ENCODE assay signal across 25 cellular contexts in genomic region chr5:83323557-83323956, GRCh38.
"Had no signal": no experiment of that assay in that cellular context is flagged by ENCODE, and none has a peak within 500 bp of the region (broad histone marks: within the 10 kb centered on the region; RNA-seq: fewer than 3 reads in every experiment).

No MANE protein-coding gene starts in this region.

- H3K9ac ChIP-seq: KMS-11, SK-N-SH had no signal

- H3K4me2 ChIP-seq: KMS-11, SK-N-SH had no signal

- H3K9me3 Mint-ChIP-seq: activated CD8-positive, alpha-beta T cell treated with anti-CD3 and anti-CD28 coated beads for 36 hours; activated naive CD4-positive, alpha-beta T cell treated with anti-CD3 and anti-CD28 coated beads, Interleukin-2, amount 10 ng/mL, durations not matched to agents 7 days and 5 days; activated naive CD8-positive, alpha-beta T cell treated with anti-CD3 and anti-CD28 coated beads for 36 hours; activated T-helper 2 cell treated with anti-CD3 and anti-CD28 coated beads, Interferon-gamma antibody, Interleukin-2, Interleukin-4, amounts not matched to agents 10 μg/mL and 5 μg/mL and 100 μg/mL, durations not matched to agents 14 hours and 24 hours and 36 hours; T-helper 1 cell treated with Interleukin-12 subunit alpha and Interleukin-12 subunit beta and Interleukin-4 antibody, amounts not matched to agents 30 μg/mL and 1 μg/mL, for 36 hours had no signal

- H3K27me3 Mint-ChIP-seq: activated CD8-positive, alpha-beta T cell treated with anti-CD3 and anti-CD28 coated beads for 36 hours; activated naive CD4-positive, alpha-beta T cell treated with anti-CD3 and anti-CD28 coated beads, Interleukin-2, amount 10 ng/mL, durations not matched to agents 7 days and 5 days; activated naive CD8-positive, alpha-beta T cell treated with anti-CD3 and anti-CD28 coated beads for 36 hours had no signal

- H3K4me1 Mint-ChIP-seq: activated naive CD4-positive, alpha-beta T cell treated with anti-CD3 and anti-CD28 coated beads, Interleukin-2, amount 10 ng/mL, durations not matched to agents 7 days and 5 days; activated naive CD8-positive, alpha-beta T cell treated with anti-CD3 and anti-CD28 coated beads for 36 hours had no signal

- H3K9me2 ChIP-seq: SK-N-SH had no signal

- H3K4me3 ChIP-seq: colonic mucosa, MG63, SJCRH30 had no signal

- H3K4me3 Mint-ChIP-seq: activated CD8-positive, alpha-beta T cell treated with anti-CD3 and anti-CD28 coated beads for 36 hours; activated naive CD4-positive, alpha-beta T cell treated with anti-CD3 and anti-CD28 coated beads, Interleukin-2, amount 10 ng/mL, durations not matched to agents 7 days and 5 days; activated naive CD8-positive, alpha-beta T cell treated with anti-CD3 and anti-CD28 coated beads for 36 hours; activated T-cell treated with anti-CD3 and anti-CD28 coated beads, Interleukin-2, amount 50 U/mL, for 72 hours; T-helper 1 cell treated with Interleukin-12 subunit alpha and Interleukin-12 subunit beta and Interleukin-4 antibody, amounts not matched to agents 30 μg/mL and 1 μg/mL, for 36 hours had no signal

- H3K27me3 ChIP-seq: colonic mucosa, MG63, SJCRH30 had no signal

- DNase-seq: activated CD4-positive, alpha-beta T cell treated with anti-CD3 and anti-CD28 coated beads for 4 hours; activated CD8-positive, alpha-beta memory T cell treated with anti-CD3 and anti-CD28 coated beads, Interleukin-2, amount 50 U/mL, for 4 hours; activated CD8-positive, alpha-beta T cell treated with anti-CD3 and anti-CD28 coated beads for 36 hours; activated gamma-delta T cell treated with Interleukin-2 at 50 U/mL for 16 hours; activated naive CD4-positive, alpha-beta T cell treated with anti-CD3 and anti-CD28 coated beads, Interleukin-2, amount 10 ng/mL, durations not matched to agents 7 days and 5 days; activated naive CD8-positive, alpha-beta T cell treated with anti-CD3 and anti-CD28 coated beads for 36 hours; activated T-cell treated with anti-CD3 and anti-CD28 coated beads, Interleukin-2, amount 50 U/mL, for 72 hours; cerebellar nuclear complex; colonic mucosa; MG63; NCI-H1092; NCI-H1417; NCI-H2029; NCI-H2107; NCI-H2171 treated with DMSO at 0.1 percent for 48 hours; NCI-H226; NCI-H510A; NCI-H526 treated with DMSO at 0.1 percent for 48 hours; NCI-H82; SJCRH30; SK-N-SH had no signal

- H3K27ac ChIP-seq: colonic mucosa, KMS-11, SJCRH30 had no signal

- H3K27ac Mint-ChIP-seq: activated CD8-positive, alpha-beta T cell treated with anti-CD3 and anti-CD28 coated beads for 36 hours; activated naive CD4-positive, alpha-beta T cell treated with anti-CD3 and anti-CD28 coated beads, Interleukin-2, amount 10 ng/mL, durations not matched to agents 7 days and 5 days; activated naive CD8-positive, alpha-beta T cell treated with anti-CD3 and anti-CD28 coated beads for 36 hours; activated T-cell treated with anti-CD3 and anti-CD28 coated beads, Interleukin-2, amount 50 U/mL, for 72 hours; activated T-helper 2 cell treated with anti-CD3 and anti-CD28 coated beads, Interferon-gamma antibody, Interleukin-2, Interleukin-4, amounts not matched to agents 10 μg/mL and 5 μg/mL and 100 μg/mL, durations not matched to agents 14 hours and 24 hours and 36 hours; T-helper 1 cell treated with Interleukin-12 subunit alpha and Interleukin-12 subunit beta and Interleukin-4 antibody, amounts not matched to agents 30 μg/mL and 1 μg/mL, for 36 hours had no signal

- H3K4me1 ChIP-seq: colonic mucosa, SJCRH30 had no signal

- H3K36me3 ChIP-seq: colonic mucosa, MG63, SJCRH30 had no signal

- H3K36me3 Mint-ChIP-seq: activated naive CD4-positive, alpha-beta T cell treated with anti-CD3 and anti-CD28 coated beads, Interleukin-2, amount 10 ng/mL, durations not matched to agents 7 days and 5 days; activated naive CD8-positive, alpha-beta T cell treated with anti-CD3 and anti-CD28 coated beads for 36 hours had no signal

- ATAC-seq: activated CD4-positive, CD25-positive, alpha-beta regulatory T cell treated with anti-CD3 and anti-CD28 coated beads, Interleukin-2, amount 50 U/mL, for 24 hours; activated CD8-positive, alpha-beta T cell treated with anti-CD3 and anti-CD28 coated beads for 36 hours; activated T-cell treated with anti-CD3 and anti-CD28 coated beads, Interleukin-2, amount 50 U/mL, for 72 hours had no signal

- H3K9me3 ChIP-seq: colonic mucosa, MG63, SJCRH30, SK-N-SH had no signal
